31 cellular contexts compared by ENCODE assay signal in genomic region chr1:2516124-2516523, GRCh38. TPM values are rescaled to one million over a fixed set of nuclear protein-coding genes. Genes with fewer than 3 reads are reported as not detected.
"Had no signal": no experiment of that assay in that cellular context is flagged by ENCODE, and none has a peak within 500 bp of the region (broad histone marks: within the 10 kb centered on the region; RNA-seq: fewer than 3 reads in every experiment).

No MANE protein-coding gene starts in this region.

- DNase-seq: colonic mucosa; cortex of kidney; effector CD8-positive, alpha-beta T cell; effector memory CD8-positive, alpha-beta T cell; endodermal cell; erythroblast; esophagus squamous epithelium; foreskin fibroblast; foreskin melanocyte; gastrocnemius medialis; glutamatergic neuron; heart right ventricle; hippocampal formation; immature natural killer cell; islet precursor cell; kidney; kidney glomerular epithelial cell; left colon; left ventricle myocardium superior; lower lobe of right lung; mesenchymal stem cell; mucosa of descending colon; naive B cell had no signal

- H3K4me3 ChIP-seq: colonic mucosa, esophagus squamous epithelium, gastrocnemius medialis, heart right ventricle, lower lobe of right lung, mucosa of descending colon had no signal

- H3K27me3 ChIP-seq: colonic mucosa, esophagus squamous epithelium, gastrocnemius medialis, heart right ventricle had no signal

- H3K9me3 ChIP-seq: colonic mucosa, esophagus squamous epithelium, gastrocnemius medialis, heart right ventricle, lower lobe of right lung, mucosa of descending colon had no signal

- FAIRE-seq: endometrium, kidney had no signal

- H3K4me1 ChIP-seq: colonic mucosa, esophagus squamous epithelium, gastrocnemius medialis, lower lobe of right lung had no signal

- H3K27ac ChIP-seq: colonic mucosa, epithelial cell of prostate, esophagus squamous epithelium, gastrocnemius medialis, heart right ventricle, lower lobe of right lung had no signal

- ATAC-seq: effector memory CD8-positive, alpha-beta T cell; esophagus mucosa; gastrocnemius medialis; heart right ventricle; left colon; left lobe of liver; left ventricle myocardium superior; lower lobe of right lung; mucosa of descending colon had no signal

RNA-seq across cellular contexts. Expression of gene HES5, which starts 13.9 kb away (rescaled TPM):
- total RNA-seq: endodermal cell, glomerular endothelial cell, lung microvascular endothelial cell, mesothelial cell of epicardium, myocyte had no signal
- polyA plus RNA-seq: immature natural killer cell had no signal

RNA-seq across cellular contexts. Expression of gene PLCH2, which starts 40.0 kb away (rescaled TPM):
- total RNA-seq: gastrocnemius medialis had no signal
